In genomic region chr2:109254174-109254904, GRCh38 we compare ENCODE assay signal across 13 cellular contexts.
DNase-seq lines count a peak whose midpoint lies in the region; ATAC-seq and TF ChIP-seq lines count a peak whose summit lies in the region.
"Had no signal": no experiment of that assay in that cellular context is flagged by ENCODE, and none has a peak within 500 bp of the region (broad histone marks: within the 10 kb centered on the region; RNA-seq: fewer than 3 reads in every experiment).

No MANE protein-coding gene starts in this region.

- no peaks in the 10 kb centered on the region for H3K9me3 Mint-ChIP-seq in activated B cell treated with CpG ODN at 0.5 μM for 24 hours
- no peaks in the 10 kb centered on the region for H3K9me3 Mint-ChIP-seq in stimulated activated naive CD8-positive, alpha-beta T cell treated with anti-CD3 and anti-CD28 coated beads, Interleukin-15, amount 100 ng/mL, for 72 hours
- H3K9me3 Mint-ChIP-seq: activated naive CD8-positive, alpha-beta T cell treated with anti-CD3 and anti-CD28 coated beads, Interleukin-2, amount 10 ng/mL, durations not matched to agents 7 days and 5 days; effector memory CD8-positive, alpha-beta T cell; natural killer cell treated with Interleukin-12 subunit alpha and Interleukin-12 subunit beta and Interleukin-15 and Interleukin-18, amount 100 ng/mL, for 72 hours had no signal

- peak overlapping the region; percentile 50 for H3K4me3 Mint-ChIP-seq in activated B cell treated with CpG ODN at 0.5 μM for 24 hours
- H3K4me3 Mint-ChIP-seq in stimulated activated naive CD8-positive, alpha-beta T cell treated with anti-CD3 and anti-CD28 coated beads, Interleukin-15, amount 100 ng/mL, for 72 hours: no peak overlapping the region
- H3K4me3 Mint-ChIP-seq: activated naive CD8-positive, alpha-beta T cell treated with anti-CD3 and anti-CD28 coated beads, Interleukin-2, amount 10 ng/mL, durations not matched to agents 7 days and 5 days; effector memory CD8-positive, alpha-beta T cell; natural killer cell treated with Interleukin-12 subunit alpha and Interleukin-12 subunit beta and Interleukin-15 and Interleukin-18, amount 100 ng/mL, for 72 hours had no signal

- H3K79me2 ChIP-seq in DOHH2 (ENCODE audit: control insufficient read depth, low read length): no peaks in the 10 kb centered on the region

- H3K4me3 ChIP-seq in DOHH2 (ENCODE audit: low read length) (peak overlapping the region; percentile 57; the same call in 1 of the 2 replicates), uterus (no peak overlapping the region)

- 0 out of 2 replicates have a peak, but pooled peaks cover 3% of the 10 kb centered on the region for H3F3A ChIP-seq in DOHH2 (ENCODE audit: control insufficient read depth, insufficient read depth)

- ATAC-seq in GM19035 (IDR thresholded peaks at IDR 0.05; ENCODE audit: unreplicated experiment): peak; percentile 73
- ATAC-seq in HG03060 (IDR thresholded peaks at IDR 0.05; ENCODE audit: low read depth, unreplicated experiment): peak; percentile 78
- ATAC-seq in activated B cell treated with CpG ODN at 0.5 μM for 24 hours (ENCODE audit: low read depth): peak; percentile 73
- no peak for ATAC-seq in stimulated activated naive CD8-positive, alpha-beta T cell treated with anti-CD3 and anti-CD28 coated beads, Interleukin-15, amount 100 ng/mL, for 72 hours
- ATAC-seq: effector memory CD8-positive, alpha-beta T cell; natural killer cell treated with Interleukin-12 subunit alpha and Interleukin-12 subunit beta and Interleukin-15 and Interleukin-18, amount 100 ng/mL, for 72 hours had no signal

- H3K4me2 ChIP-seq in DOHH2 (ENCODE audit: low read length): peak overlapping the region; percentile 72

- DNase-seq in activated B cell treated with CpG ODN at 0.5 μM for 24 hours: no peak
- no peak for DNase-seq in NCI-H526 (lab: John Stamatoyannopoulos, UW)
- DNase-seq in stimulated activated naive CD8-positive, alpha-beta T cell treated with anti-CD3 and anti-CD28 coated beads, Interleukin-15, amount 100 ng/mL, for 72 hours: no peak
- no peak for DNase-seq in inferior parietal cortex (ENCODE audit: extremely low spot score)
- no peak for DNase-seq in uterus
- DNase-seq: activated CD4-positive, alpha-beta T cell treated with anti-CD3 and anti-CD28 coated beads for 1 hour; activated naive CD8-positive, alpha-beta T cell treated with anti-CD3 and anti-CD28 coated beads, Interleukin-2, amount 10 ng/mL, durations not matched to agents 7 days and 5 days; effector memory CD8-positive, alpha-beta T cell; NCI-H1436 had no signal

- no peaks in the 10 kb centered on the region for H3K36me3 ChIP-seq in DOHH2 (ENCODE audit: control insufficient read depth, low read length)
- no peaks in the 10 kb centered on the region for H3K36me3 ChIP-seq in uterus

- POLR2A ChIA-PET in activated B cell treated with CpG ODN at 0.5 μM for 24 hours (lab: Charles Lee): interaction anchor here (0.6 kb wide), 1 partner anchor 36 kb away, joined by 3 read pairs; no protein-coding TSS in a partner anchor

- H3K27me3 ChIP-seq in DOHH2 (ENCODE audit: control insufficient read depth, low read length) (no peaks in the 10 kb centered on the region), uterus (no peaks in the 10 kb centered on the region)

- H3K9me3 ChIP-seq in DOHH2 (ENCODE audit: control insufficient read depth, insufficient read depth, low read length) (no peaks in the 10 kb centered on the region), uterus (no peaks in the 10 kb centered on the region)

- peak overlapping the region; percentile 51 for H3K27ac Mint-ChIP-seq in activated B cell treated with CpG ODN at 0.5 μM for 24 hours
- no peak overlapping the region for H3K27ac Mint-ChIP-seq in stimulated activated naive CD8-positive, alpha-beta T cell treated with anti-CD3 and anti-CD28 coated beads, Interleukin-15, amount 100 ng/mL, for 72 hours
- H3K27ac Mint-ChIP-seq: activated naive CD8-positive, alpha-beta T cell treated with anti-CD3 and anti-CD28 coated beads, Interleukin-2, amount 10 ng/mL, durations not matched to agents 7 days and 5 days; effector memory CD8-positive, alpha-beta T cell; natural killer cell treated with Interleukin-12 subunit alpha and Interleukin-12 subunit beta and Interleukin-15 and Interleukin-18, amount 100 ng/mL, for 72 hours had no signal

- H3K4me1 ChIP-seq in DOHH2 (ENCODE audit: control insufficient read depth, low read length): peaks cover 41% of the 10 kb centered on the region
- no peaks in the 10 kb centered on the region for H3K4me1 ChIP-seq in uterus

- intact Hi-C loops in activated B cell treated with CpG ODN at 0.5 μM for 24 hours (cut with micrococcal nuclease): loop anchor here (2.0 to 10.0 kb wide), 3 partner anchors 16 to 120 kb away; no protein-coding TSS in a partner anchor
- intact Hi-C loops in uterus (cut with DNase I; ENCODE audit: low total_unique reads): no loop called here

- no peaks in the 10 kb centered on the region for H3K9me2 ChIP-seq in DOHH2 (replicated peaks; ENCODE audit: control insufficient read depth, low read length)

- H3K27me3 Mint-ChIP-seq in activated B cell treated with CpG ODN at 0.5 μM for 24 hours: no peaks in the 10 kb centered on the region
- H3K27me3 Mint-ChIP-seq in stimulated activated naive CD8-positive, alpha-beta T cell treated with anti-CD3 and anti-CD28 coated beads, Interleukin-15, amount 100 ng/mL, for 72 hours: no peaks in the 10 kb centered on the region

- H4K20me1 ChIP-seq in DOHH2 (ENCODE audit: control insufficient read depth, insufficient read depth, low read depth, low read length): no peaks in the 10 kb centered on the region

- CTCF ChIA-PET in activated B cell treated with CpG ODN at 0.5 μM for 24 hours (lab: Charles Lee): interaction anchor here (1.3 kb wide), 1 partner anchor 16 kb away, joined by 3 read pairs; no protein-coding TSS in a partner anchor

- H3K27ac ChIP-seq in DOHH2 (ENCODE audit: low read depth, low read length) (0 out of 2 replicates have a peak overlapping the region, but pooled peaks have one; percentile 65), uterus (no peak overlapping the region)

- peaks cover 45% of the 10 kb centered on the region for H3K4me1 Mint-ChIP-seq in activated B cell treated with CpG ODN at 0.5 μM for 24 hours
- H3K4me1 Mint-ChIP-seq in stimulated activated naive CD8-positive, alpha-beta T cell treated with anti-CD3 and anti-CD28 coated beads, Interleukin-15, amount 100 ng/mL, for 72 hours: peaks cover 25% of the 10 kb centered on the region
- H3K4me1 Mint-ChIP-seq: activated naive CD8-positive, alpha-beta T cell treated with anti-CD3 and anti-CD28 coated beads, Interleukin-2, amount 10 ng/mL, durations not matched to agents 7 days and 5 days had no signal

- H3K36me3 Mint-ChIP-seq in activated B cell treated with CpG ODN at 0.5 μM for 24 hours (ENCODE audit: low read depth): no peaks in the 10 kb centered on the region
- H3K36me3 Mint-ChIP-seq: activated naive CD8-positive, alpha-beta T cell treated with anti-CD3 and anti-CD28 coated beads, Interleukin-2, amount 10 ng/mL, durations not matched to agents 7 days and 5 days; natural killer cell treated with Interleukin-12 subunit alpha and Interleukin-12 subunit beta and Interleukin-15 and Interleukin-18, amount 100 ng/mL, for 72 hours had no signal

- TF ChIP-seq CTCF in DOHH2 (IDR thresholded peaks at IDR 0.05; ENCODE audit: low read depth, low read length, poor library complexity, severe bottlenecking): no peak
- no peak for TF ChIP-seq CTCF in activated B cell treated with CpG ODN at 0.5 μM for 24 hours (IDR thresholded peaks at IDR 0.05)
- no peak for TF ChIP-seq CTCF in uterus (IDR thresholded peaks at IDR 0.05)

- no peak for TF ChIP-seq POLR2A in uterus (IDR thresholded peaks at IDR 0.05)
